In the genomic region with DNA sequence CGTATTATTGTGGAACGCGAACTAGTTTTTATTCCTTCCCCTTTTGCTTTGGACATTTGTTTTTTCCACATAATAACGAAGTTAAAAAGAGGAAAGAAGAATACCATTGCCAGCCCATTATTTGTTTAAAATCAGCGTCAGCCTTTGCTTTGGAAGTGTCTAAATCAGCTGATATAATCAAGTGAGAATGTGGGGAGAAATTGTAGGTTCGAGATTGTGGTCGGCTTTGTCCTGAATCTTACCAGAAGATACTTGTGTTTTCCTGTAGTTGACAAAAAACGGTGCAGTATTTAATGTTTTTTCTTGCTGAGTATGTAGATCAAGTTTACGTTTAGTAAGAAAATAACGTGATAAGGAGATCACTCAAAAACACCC, we compare ENCODE assay signal across 1 cellular context.
TF ChIP-seq lines count a peak whose summit lies in the region.

No MANE protein-coding gene starts in this region.

TF ChIP-seq in endothelial cell of umbilical vein, 7 proteins besides CTCF, POLR2A, EP300 and RAD21 (continued from another document):
- TF ChIP-seq FOS (IDR thresholded peaks at IDR 0.05; ENCODE audit: borderline replicate concordance, insufficient read depth, low read length): no peak
